ENCODE assay signal across 8 cellular contexts in genomic region chr11:123246749-123247497, GRCh38. TPM values are rescaled to one million over a fixed set of nuclear protein-coding genes. Genes with fewer than 3 reads are reported as not detected.
DNase-seq lines count a peak whose midpoint lies in the region; ATAC-seq, FAIRE-seq and TF ChIP-seq lines count a peak whose summit lies in the region.

No MANE protein-coding gene starts in this region.

- no peaks in the 10 kb centered on the region for H3K36me3 ChIP-seq in neuronal stem cell (replicated peaks in 1 of 2; ENCODE audit: control insufficient read depth in 2 of 2, insufficient read depth in 2 of 2, low read length in 2 of 2)
- H3K36me3 ChIP-seq in stomach smooth muscle (ENCODE audit: control insufficient read depth in 2 of 2, insufficient read depth in 2 of 2, low read length in 2 of 2): no peaks in the 10 kb centered on the region

- H4K8ac ChIP-seq in neuronal stem cell (ENCODE audit: low read depth, low read length): no peak overlapping the region

- H3K9ac ChIP-seq in neuronal stem cell (ENCODE audit: low read depth, low read length, poor library complexity): no peak overlapping the region
- H3K9ac ChIP-seq in stomach smooth muscle (ENCODE audit: low read length in 2 of 2): no peak overlapping the region

- TF ChIP-seq CTCF in fibroblast of pulmonary artery (IDR thresholded peaks at IDR 0.05; ENCODE audit: low read length, missing control alignments): peak; percentile 97

- ATAC-seq in GM21367 (IDR thresholded peaks at IDR 0.05; ENCODE audit: unreplicated experiment): peak; percentile 82

- no CpG with 5 or more reads among the region's 13 CpGs for WGBS in neuronal stem cell (ENCODE audit: extremely low coverage in 2 of 2, insufficient read length in 2 of 2, insufficient replicate concordance in 1 of 2), 2 donors

- no peak overlapping the region for H3K14ac ChIP-seq in neuronal stem cell (ENCODE audit: low read length)

- no peak overlapping the region for H3K27ac ChIP-seq in neuronal stem cell (replicated peaks; ENCODE audit: low read length)
- H3K27ac ChIP-seq in stomach smooth muscle (ENCODE audit: low read length): no peak overlapping the region

- no peak overlapping the region for H2BK120ac ChIP-seq in neuronal stem cell (ENCODE audit: low read depth, low read length)

- peak; percentile 88 for TF ChIP-seq RAD21 in Ishikawa (IDR thresholded peaks at IDR 0.05; ENCODE audit: low read depth)

- H4K91ac ChIP-seq in neuronal stem cell (ENCODE audit: low read depth, low read length, poor library complexity): no peak overlapping the region

- no peak overlapping the region for H2BK15ac ChIP-seq in neuronal stem cell (ENCODE audit: low read length)

- H3K79me1 ChIP-seq in neuronal stem cell (ENCODE audit: low read depth, low read length): no peaks in the 10 kb centered on the region

- DNase-seq in COR-L47 (lab: John Stamatoyannopoulos, UW): peak; percentile 64
- peak; percentile 35 for DNase-seq in RCC 7860 (ENCODE audit: low spot score)
- DNase-seq in activated T-helper 1 cell treated with Interleukin-2 at 50 U/mL for 16 hours (ENCODE audit: low read depth): peak; percentile 64
- peak; percentile 87 for DNase-seq in fibroblast of pulmonary artery (ENCODE audit: low read depth)
- peak; percentile 80 for DNase-seq in neuronal stem cell (ENCODE audit: low spot score)

- FAIRE-seq in RCC 7860 (lab: Jason Lieb, UNC): peak; percentile 27

- H3K4me3 ChIP-seq in fibroblast of pulmonary artery (replicated peaks; ENCODE audit: low read depth, low read length) (no peak overlapping the region), neuronal stem cell (ENCODE audit: low read length in 2 of 2) (no peak overlapping the region), stomach smooth muscle (ENCODE audit: low read length in 2 of 2) (peak overlapping the region; percentile 41 to 62)

- H3K23ac ChIP-seq in neuronal stem cell (ENCODE audit: low read depth, low read length, poor library complexity): no peak overlapping the region

- H2BK5ac ChIP-seq in neuronal stem cell (ENCODE audit: low read length): no peak overlapping the region

- H2AFZ ChIP-seq in neuronal stem cell (ENCODE audit: low read length): peak overlapping the region; percentile 47

- H3K4ac ChIP-seq in neuronal stem cell (ENCODE audit: low read length): no peak overlapping the region

- H3K27me3 ChIP-seq in neuronal stem cell (ENCODE audit: control insufficient read depth in 3 of 3, insufficient read depth in 3 of 3, low read depth in 1 of 3, low read length in 3 of 3) (no peaks in the 10 kb centered on the region), stomach smooth muscle (ENCODE audit: control insufficient read depth in 1 of 2, insufficient read depth in 2 of 2, low read length in 2 of 2) (no peaks in the 10 kb centered on the region)

- H3K4me1 ChIP-seq in neuronal stem cell (ENCODE audit: control insufficient read depth in 2 of 2, insufficient read depth in 1 of 2, low read depth in 1 of 2, low read length in 2 of 2) (peaks cover 6 to 7% of the 10 kb centered on the region in 2 donors), stomach smooth muscle (ENCODE audit: control insufficient read depth, insufficient read depth, low read length) (peaks cover 25% of the 10 kb centered on the region)

- H3K9me3 ChIP-seq in neuronal stem cell (replicated peaks in 1 of 2; ENCODE audit: control insufficient read depth in 2 of 2, insufficient read depth in 1 of 2, low read depth in 1 of 2, low read length in 2 of 2): no peaks in the 10 kb centered on the region
- H3K9me3 ChIP-seq in stomach smooth muscle (ENCODE audit: control insufficient read depth in 2 of 2, low read length in 2 of 2): no peaks in the 10 kb centered on the region

- H3K4me2 ChIP-seq in neuronal stem cell (ENCODE audit: insufficient read depth, low read length, poor library complexity, severe bottlenecking): no peak overlapping the region

- no peak for TF ChIP-seq EP300 in Ishikawa (IDR thresholded peaks at IDR 0.05; ENCODE audit: borderline replicate concordance)

- H2AK5ac ChIP-seq in neuronal stem cell (ENCODE audit: low read depth, low read length): no peak overlapping the region

- H2BK12ac ChIP-seq in neuronal stem cell (ENCODE audit: low read length): no peak overlapping the region

- H3K18ac ChIP-seq in neuronal stem cell (ENCODE audit: low read length): no peak overlapping the region

TF ChIP-seq in Ishikawa, 13 proteins besides CTCF, POLR2A, EP300 and RAD21:
- TF ChIP-seq CREB1 (IDR thresholded peaks at IDR 0.05; ENCODE audit: low read depth) (no peak), EGR1 (IDR thresholded peaks at IDR 0.05) (no peak), USF1 (IDR thresholded peaks at IDR 0.05) (no peak)
TF ChIP-seq in Ishikawa: peak in this region for 0.

RNA-seq across cellular contexts. Expression of gene CLMP, which starts 51.9 kb away (rescaled TPM):
- 3.4 TPM for polyA plus RNA-seq in neuronal stem cell (2013, experiment 1 of 2)
- 3.4 TPM for polyA plus RNA-seq in neuronal stem cell (2013, experiment 2 of 2)

Comparison
In these comparisons a context has a peak if more than half of its experiments do, and no peak if none do; other contexts are left out.
1. DNase-seq: peak in every context shown above with its lines; median percentile 87 in fibroblast of pulmonary artery; 80 in neuronal stem cell; 64 in COR-L47; 64 in activated T-helper 1 cell treated with Interleukin-2 at 50 U/mL for 16 hours; 35 in RCC 7860.
2. H3K4me3 ChIP-seq: peak in stomach smooth muscle (2 of 2); none in fibroblast of pulmonary artery (single experiment) and neuronal stem cell (0 of 2).